ENCODE assay signal across 9 cellular contexts in genomic region chr2:88265352-88265960, GRCh38.
DNase-seq lines count a peak whose midpoint lies in the region; ATAC-seq, FAIRE-seq and TF ChIP-seq lines count a peak whose summit lies in the region.
"Had no signal": no experiment of that assay in that cellular context is flagged by ENCODE, and none has a peak within 500 bp of the region (broad histone marks: within the 10 kb centered on the region; RNA-seq: fewer than 3 reads in every experiment).

No MANE protein-coding gene starts in this region.

- H3K27me3 Mint-ChIP-seq in astrocyte (ENCODE audit: low read depth, unreplicated experiment), result peaks cover 6% of the 10 kb centered on the region

- H3K4me3 ChIP-seq in astrocyte (ENCODE audit: insufficient read depth, low read depth, low read length), result no peak overlapping the region

- no peak overlapping the region for H2AFZ ChIP-seq in astrocyte (ENCODE audit: low read depth, low read length)

- no peak for TF ChIP-seq CTCF in astrocyte (IDR thresholded peaks at IDR 0.05; ENCODE audit: insufficient read depth, low read depth, low read length)

- no peak overlapping the region for H3K4me2 ChIP-seq in astrocyte (ENCODE audit: low read length)

- ATAC-seq in GM19452 (IDR thresholded peaks at IDR 0.05; ENCODE audit: unreplicated experiment), result no peak

- no peaks in the 10 kb centered on the region for H3K36me3 Mint-ChIP-seq in astrocyte (ENCODE audit: low read depth, unreplicated experiment)

- H3K4me1 ChIP-seq in astrocyte (ENCODE audit: insufficient read depth, low read length), result no peaks in the 10 kb centered on the region

- no peak overlapping the region for H3K9ac ChIP-seq in astrocyte (ENCODE audit: low read length)

- no peak for FAIRE-seq in astrocyte (lab: Jason Lieb, UNC)
- FAIRE-seq: A204.1 had no signal

- peaks cover 7% of the 10 kb centered on the region for H3K9me3 Mint-ChIP-seq in astrocyte (ENCODE audit: unreplicated experiment)

- H3K4me3 Mint-ChIP-seq in astrocyte (ENCODE audit: unreplicated experiment), result no peak overlapping the region

- no peaks in the 10 kb centered on the region for H4K20me1 ChIP-seq in astrocyte (ENCODE audit: insufficient read depth, low read length)

- no peaks in the 10 kb centered on the region for H3K79me2 ChIP-seq in astrocyte (ENCODE audit: insufficient read depth, low read length)

- no peak overlapping the region for H3K27ac ChIP-seq in astrocyte (ENCODE audit: low read depth, low read length)

- H3K4me1 Mint-ChIP-seq in astrocyte (ENCODE audit: low read depth, unreplicated experiment), result peaks cover 7% of the 10 kb centered on the region

- no peaks in the 10 kb centered on the region for H3K9me3 ChIP-seq in astrocyte (ENCODE audit: insufficient read depth, low read depth, low read length)

- DNase-seq in NCI-H345 (lab: John Stamatoyannopoulos, UW) (peak; percentile 6), NCI-H345 treated with DMSO at 0.1 percent for 48 hours (lab: John Stamatoyannopoulos, UW; ENCODE audit: unreplicated experiment) (no peak), HS-5 (ENCODE audit: low read depth) (peak; percentile 36), astrocyte (ENCODE audit: low read depth) (no peak), pons (ENCODE audit: low spot score) (peak; percentile 27), NCI-H2227 treated with DMSO at 0.1 percent for 48 hours (lab: John Stamatoyannopoulos, UW) (no peak), SK-N-DZ (ENCODE audit: low spot score) (no peak)

- peak overlapping the region; percentile 23 for H3K27ac Mint-ChIP-seq in astrocyte (ENCODE audit: unreplicated experiment)

- no peaks in the 10 kb centered on the region for H3K36me3 ChIP-seq in astrocyte (ENCODE audit: insufficient read depth, low read length)

- H3K27me3 ChIP-seq in astrocyte (ENCODE audit: insufficient read depth, low read length), result no peaks in the 10 kb centered on the region

Comparison
In these comparisons a context has a peak if more than half of its experiments do, and no peak if none do; other contexts are left out.
1. DNase-seq: peak in NCI-H345 (single experiment), HS-5 (single experiment) and pons (single experiment); none in NCI-H345 treated with DMSO at 0.1 percent for 48 hours (single experiment), astrocyte (single experiment), NCI-H2227 treated with DMSO at 0.1 percent for 48 hours (single experiment) and SK-N-DZ (single experiment).